Comparison of ENCODE assay signal across 18 cellular contexts in genomic region chr13:27186295-27186694, GRCh38. TPM values are rescaled to one million over a fixed set of nuclear protein-coding genes. Genes with fewer than 3 reads are reported as not detected.
DNase-seq lines count a peak whose midpoint lies in the region; ATAC-seq, FAIRE-seq and TF ChIP-seq lines count a peak whose summit lies in the region.
"Had no signal": no experiment of that assay in that cellular context is flagged by ENCODE, and none has a peak within 500 bp of the region (broad histone marks: within the 10 kb centered on the region; RNA-seq: fewer than 3 reads in every experiment).

No MANE protein-coding gene starts in this region.

- in situ Hi-C loops in Panc1 (cut with HindIII; ENCODE audit: low pct_unique_long_range_greater_than_20kb, low sequenced_read_pairs) = no loop called here

- no peak overlapping the region for H3K4me3 Mint-ChIP-seq in activated T-cell treated with anti-CD3 and anti-CD28 coated beads, Interleukin-2, amount 50 U/mL, for 24 hours
- H3K4me3 Mint-ChIP-seq: CD8-positive, alpha-beta memory T cell had no signal

- H3K4me1 Mint-ChIP-seq in activated T-cell treated with anti-CD3 and anti-CD28 coated beads, Interleukin-2, amount 50 U/mL, for 24 hours (ENCODE audit: low read depth) = no peaks in the 10 kb centered on the region
- H3K4me1 Mint-ChIP-seq: CD8-positive, alpha-beta memory T cell had no signal

- H3K9me3 ChIP-seq in Panc1 (ENCODE audit: control insufficient read depth, insufficient read depth, low read depth, low read length) (no peaks in the 10 kb centered on the region), endothelial cell of umbilical vein (replicated peaks; ENCODE audit: control insufficient read depth, insufficient read depth, low read length) (no peaks in the 10 kb centered on the region)

- no peak overlapping the region for H3K27ac Mint-ChIP-seq in activated T-cell treated with anti-CD3 and anti-CD28 coated beads, Interleukin-2, amount 50 U/mL, for 24 hours

- no peak for ATAC-seq in Panc1

- H4K20me1 ChIP-seq in endothelial cell of umbilical vein (replicated peaks; ENCODE audit: control insufficient read depth, extremely low read depth, insufficient read depth, low read length) = no peaks in the 10 kb centered on the region

- no peaks in the 10 kb centered on the region for H3K36me3 Mint-ChIP-seq in activated T-cell treated with anti-CD3 and anti-CD28 coated beads, Interleukin-2, amount 50 U/mL, for 24 hours (ENCODE audit: low read depth)
- H3K36me3 Mint-ChIP-seq: CD8-positive, alpha-beta memory T cell had no signal

- no peak overlapping the region for H3K4me3 ChIP-seq in Panc1 (ENCODE audit: low read depth in 2 of 2, low read length in 2 of 2)
- H3K4me3 ChIP-seq in endothelial cell of umbilical vein (replicated peaks in 1 of 3; ENCODE audit: insufficient read depth in 1 of 3, low read depth in 1 of 3, low read length in 3 of 3) = no peak overlapping the region

- FAIRE-seq in endothelial cell of umbilical vein (lab: Jason Lieb, UNC) = no peak
- FAIRE-seq: D721Med had no signal

- H3K27ac ChIP-seq in Panc1 (ENCODE audit: low read length) (peak overlapping the region; percentile 65), endothelial cell of umbilical vein (ENCODE audit: insufficient read depth, low read depth, low read length) (no peak overlapping the region)
- H3K27ac ChIP-seq: KMS-11 had no signal

- dilution Hi-C loops in endothelial cell of umbilical vein (cut with MboI; ENCODE audit: extremely low pct_ligation_motif_present, low sequenced_read_pairs) = no loop called here

- H3K27me3 Mint-ChIP-seq in activated T-cell treated with anti-CD3 and anti-CD28 coated beads, Interleukin-2, amount 50 U/mL, for 24 hours = peaks cover 9% of the 10 kb centered on the region

- DNase-seq in HT1080 (ENCODE audit: low read depth) = peak; percentile 43
- no peak for DNase-seq in Panc1 (ENCODE audit: low read depth, low spot score)
- DNase-seq in endothelial cell of umbilical vein (ENCODE audit: low read depth, low spot score) = no peak
- peak; percentile 43 for DNase-seq in kidney tubule cell (ENCODE audit: low spot score)
- no peak for DNase-seq in GM10248 (ENCODE audit: extremely low spot score)
- no peak for DNase-seq in activated T-cell treated with anti-CD3 and anti-CD28 coated beads, Interleukin-2, amount 50 U/mL, for 24 hours
- no peak for DNase-seq in NCI-H2081 (lab: John Stamatoyannopoulos, UW)
- no peak for DNase-seq in globus pallidus (ENCODE audit: low spot score)
- DNase-seq: ACHN; C1 segment of cervical spinal cord; CD8-positive, alpha-beta memory T cell; DMS79 treated with DMSO at 0.1 percent for 48 hours; MV-4-11; NCI-H1694 treated with DMSO at 0.1 percent for 48 hours; NCI-H446; OCI-M1 had no signal

- H3K9me1 ChIP-seq in endothelial cell of umbilical vein (replicated peaks; ENCODE audit: control insufficient read depth, extremely low read depth, insufficient read depth, low read length) = no peaks in the 10 kb centered on the region

- H3K27me3 ChIP-seq in Panc1 (ENCODE audit: control insufficient read depth, insufficient read depth, low read length) (no peaks in the 10 kb centered on the region), endothelial cell of umbilical vein (ENCODE audit: control insufficient read depth in 2 of 2, insufficient read depth in 2 of 2, low read length in 2 of 2) (no peaks in the 10 kb centered on the region)

- BruUV-seq in Panc1 (replicated peaks; lab: Mats Ljungman, UMichigan) (no TSS peak), endothelial cell of umbilical vein (replicated peaks; lab: Mats Ljungman, UMichigan) (no TSS peak)

- no peaks in the 10 kb centered on the region for H3K9me3 Mint-ChIP-seq in activated T-cell treated with anti-CD3 and anti-CD28 coated beads, Interleukin-2, amount 50 U/mL, for 24 hours

- no peak overlapping the region for H3K9ac ChIP-seq in endothelial cell of umbilical vein (replicated peaks; ENCODE audit: extremely low read depth, insufficient read depth, low read length)
- H3K9ac ChIP-seq: KMS-11 had no signal

- POLR2A ChIA-PET in Panc1 (lab: Charles Lee) = no interaction called here
- POLR2A ChIA-PET in endothelial cell of umbilical vein (lab: Charles Lee) = no interaction called here
- POLR2A ChIA-PET in GM10248 (lab: Yijun Ruan, JAX) = no interaction called here

- intact Hi-C loops in Panc1 (cut with micrococcal nuclease; ENCODE audit: unreplicated experiment) (no loop called here), endothelial cell of umbilical vein (cut with micrococcal nuclease) (no loop called here)

- peak overlapping the region; percentile 3 for H2AFZ ChIP-seq in endothelial cell of umbilical vein (ENCODE audit: low read depth, low read length)

- H3K36me3 ChIP-seq in Panc1 (ENCODE audit: control insufficient read depth, insufficient read depth, low read length) = no peaks in the 10 kb centered on the region
- H3K36me3 ChIP-seq in endothelial cell of umbilical vein (ENCODE audit: control insufficient read depth in 2 of 2, extremely low read depth in 1 of 2, insufficient read depth in 2 of 2, low read length in 2 of 2) = no peaks in the 10 kb centered on the region

- no peaks in the 10 kb centered on the region for H3K79me2 ChIP-seq in endothelial cell of umbilical vein (ENCODE audit: control insufficient read depth, insufficient read depth, low read length)

- no peak for TF ChIP-seq CTCF in Panc1 (IDR thresholded peaks at IDR 0.05)
- no peak for TF ChIP-seq CTCF in endothelial cell of umbilical vein (IDR thresholded peaks at IDR 0.05; ENCODE audit: extremely low read depth in 1 of 2, insufficient read depth in 1 of 2, low read depth in 1 of 2, low read length in 2 of 2)
- TF ChIP-seq CTCF in GM10248 (IDR thresholded peaks at IDR 0.05; ENCODE audit: control extremely low read depth, extremely low read depth, low read depth, missing control alignments) = no peak

- no peak overlapping the region for H3K4me2 ChIP-seq in endothelial cell of umbilical vein (ENCODE audit: insufficient read depth, low read length)
- H3K4me2 ChIP-seq: KMS-11 had no signal

- H3K4me1 ChIP-seq in Panc1 (ENCODE audit: control insufficient read depth, insufficient read depth, low read length) (peaks cover 26% of the 10 kb centered on the region), endothelial cell of umbilical vein (ENCODE audit: control insufficient read depth, extremely low read depth, insufficient read depth, low read length) (peaks cover 27% of the 10 kb centered on the region)

- CTCF ChIA-PET in Panc1 (lab: Charles Lee) = no interaction called here
- CTCF ChIA-PET in endothelial cell of umbilical vein (lab: Charles Lee) = no interaction called here
- CTCF ChIA-PET in GM10248 (lab: Yijun Ruan, JAX) = no interaction called here

- no peak for TF ChIP-seq POLR2A in endothelial cell of umbilical vein (IDR thresholded peaks at IDR 0.05; ENCODE audit: low read depth, low read length)

TF ChIP-seq in endothelial cell of umbilical vein, 7 proteins besides CTCF, POLR2A, EP300 and RAD21:
- TF ChIP-seq EZH2 (IDR thresholded peaks at IDR 0.05; ENCODE audit: borderline replicate concordance, low read depth, low read length, severe bottlenecking) (no peak), JUN (IDR thresholded peaks at IDR 0.05; ENCODE audit: borderline replicate concordance, insufficient read depth, insufficient read length, low read depth) (no peak), GATA2 (IDR thresholded peaks at IDR 0.05; ENCODE audit: insufficient read depth, insufficient read length, low read depth, low read length) (no peak), POLR2AphosphoS5 (IDR thresholded peaks at IDR 0.05; ENCODE audit: insufficient read depth, low read depth, low read length) (no peak), MYC (IDR thresholded peaks at IDR 0.05; ENCODE audit: low read depth, low read length) (no peak)

RNA-seq across cellular contexts. Expression of gene USP12, which starts 14.7 kb away (rescaled TPM):
- total RNA-seq in HT1080 (2014; rRNA removed; shearing (Covaris generic)) = 34.1 and 42.1 TPM in 2 replicates
- polyA plus RNA-seq in HT1080 (2015; cell fraction: cytosol; rRNA removed) = 34.1 and 40.2 TPM in 2 replicates
- polyA plus RNA-seq in HT1080 (2015; cell fraction: nucleus; rRNA removed) = 26.1 and 27.8 TPM in 2 replicates
- total RNA-seq in Panc1 (2021; ENCODE audit: unreplicated experiment) (82.0 TPM), endothelial cell of umbilical vein (31.5 and 33.4 TPM in 2 replicates)
- polyA plus RNA-seq in Panc1 (2012; ENCODE audit: insufficient read length) = 36.1 TPM
- 3.4 and 6.2 TPM in 2 replicates for polyA plus RNA-seq in endothelial cell of umbilical vein
- 9.1 and 9.2 TPM in 2 replicates for polyA plus RNA-seq in endothelial cell of umbilical vein (2011; cell fraction: cytosol; rRNA removed)
- 10.0 and 13.8 TPM in 2 replicates for polyA plus RNA-seq in endothelial cell of umbilical vein (2011; cell fraction: nucleus; rRNA removed)
- 20.2 and 37.7 TPM in 2 replicates for polyA plus RNA-seq in endothelial cell of umbilical vein (2012)
- 11.1 and 12.3 TPM in 2 replicates for polyA minus RNA-seq in endothelial cell of umbilical vein
- polyA minus RNA-seq in endothelial cell of umbilical vein (2011; cell fraction: cytosol; rRNA and poly(A)+ RNA removed) = 7.7 TPM
- polyA minus RNA-seq in endothelial cell of umbilical vein (2011; cell fraction: nucleus; rRNA and poly(A)+ RNA removed) = 20.1 and 23.9 TPM in 2 replicates

Comparison
In these comparisons a context has a peak if more than half of its experiments do, and no peak if none do; other contexts are left out.
1. DNase-seq: peak in HT1080 (single experiment) and kidney tubule cell (single experiment); none in Panc1 (single experiment), endothelial cell of umbilical vein (single experiment), GM10248 (single experiment), activated T-cell treated with anti-CD3 and anti-CD28 coated beads, Interleukin-2, amount 50 U/mL, for 24 hours (single experiment), NCI-H2081 (0 of 2) and globus pallidus (single experiment).